9 cellular contexts compared by ENCODE assay signal in the genomic region with DNA sequence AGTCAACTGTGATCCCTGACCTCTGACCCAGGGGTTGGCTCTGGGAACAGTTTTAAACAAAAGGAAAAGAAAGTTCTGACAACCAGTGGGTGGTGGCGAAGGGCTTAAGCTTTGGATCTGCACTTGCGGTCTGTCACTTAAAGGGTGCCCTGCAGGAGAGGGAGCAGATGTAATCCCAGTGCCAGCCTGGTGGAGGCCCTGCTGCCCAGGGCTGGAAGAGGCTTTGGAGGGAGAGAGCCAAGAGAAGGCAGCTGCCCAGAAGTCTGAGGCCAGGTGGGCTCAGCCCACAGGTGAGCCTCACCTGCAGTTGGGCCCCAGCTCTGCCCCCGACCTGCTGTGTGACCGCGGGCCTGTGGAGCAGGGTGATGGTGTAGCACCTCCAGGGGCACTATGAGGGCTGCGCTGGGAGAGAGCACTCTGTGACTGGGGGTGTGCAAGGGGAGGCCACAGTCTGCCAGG. TPM values are rescaled to one million over a fixed set of nuclear protein-coding genes. Genes with fewer than 3 reads are reported as not detected.
DNase-seq lines count a peak whose midpoint lies in the region; ATAC-seq and TF ChIP-seq lines count a peak whose summit lies in the region.
"Had no signal": no experiment of that assay in that cellular context is flagged by ENCODE, and none has a peak within 500 bp of the region (broad histone marks: within the 10 kb centered on the region; RNA-seq: fewer than 3 reads in every experiment).

No MANE protein-coding gene starts in this region.

- TF ChIP-seq POLR2A in upper lobe of left lung (IDR thresholded peaks at IDR 0.05) = no peak

- H3K36me3 Mint-ChIP-seq in stimulated activated naive CD8-positive, alpha-beta T cell treated with anti-CD3 and anti-CD28 coated beads, Interleukin-15, Interleukin-2, amounts not matched to agents 100 ng/mL and 50 ng/mL, for 24 hours (ENCODE audit: low read depth) = peaks cover 36% of the 10 kb centered on the region
- H3K36me3 Mint-ChIP-seq in activated T-helper 17 cell treated with anti-CD3 and anti-CD28 coated beads, Interleukin-2, amount 50 U/mL, for 72 hours (ENCODE audit: low read depth) = peaks cover 52% of the 10 kb centered on the region

- no peak for ATAC-seq in stimulated activated naive CD8-positive, alpha-beta T cell treated with anti-CD3 and anti-CD28 coated beads, Interleukin-15, Interleukin-2, amounts not matched to agents 100 U/mL and 50 U/mL, for 24 hours
- no peak for ATAC-seq in activated T-helper 17 cell treated with anti-CD3 and anti-CD28 coated beads, Interleukin-2, amount 50 U/mL, for 72 hours (replicated peaks)
- ATAC-seq in upper lobe of left lung (ENCODE audit: low FRiP score in 2 of 2) (no peak), HG03520 (IDR thresholded peaks at IDR 0.05; ENCODE audit: unreplicated experiment) (no peak)

- H3K4me1 Mint-ChIP-seq in stimulated activated naive CD8-positive, alpha-beta T cell treated with anti-CD3 and anti-CD28 coated beads, Interleukin-15, Interleukin-2, amounts not matched to agents 100 ng/mL and 50 ng/mL, for 24 hours (ENCODE audit: low read depth) = peaks cover 77% of the 10 kb centered on the region
- peaks cover 37% of the 10 kb centered on the region for H3K4me1 Mint-ChIP-seq in activated T-helper 17 cell treated with anti-CD3 and anti-CD28 coated beads, Interleukin-2, amount 50 U/mL, for 72 hours

- peaks cover 49 to 64% (median 53%) of the 10 kb centered on the region in 4 donors for H3K4me1 ChIP-seq in upper lobe of left lung

- H3K9me3 Mint-ChIP-seq in stimulated activated naive CD8-positive, alpha-beta T cell treated with anti-CD3 and anti-CD28 coated beads, Interleukin-15, Interleukin-2, amounts not matched to agents 100 ng/mL and 50 ng/mL, for 24 hours = no peaks in the 10 kb centered on the region
- H3K9me3 Mint-ChIP-seq in activated T-helper 17 cell treated with anti-CD3 and anti-CD28 coated beads, Interleukin-2, amount 50 U/mL, for 72 hours = no peaks in the 10 kb centered on the region

- no peak overlapping the region for H3K4me3 ChIP-seq in upper lobe of left lung

- TF ChIP-seq EP300 in upper lobe of left lung (IDR thresholded peaks at IDR 0.05) = no peak

- peak overlapping the region in 3 of 4 donors; percentile 32 to 49 (median 46) for H3K27ac ChIP-seq in upper lobe of left lung

- no peaks in the 10 kb centered on the region for H3K27me3 Mint-ChIP-seq in stimulated activated naive CD8-positive, alpha-beta T cell treated with anti-CD3 and anti-CD28 coated beads, Interleukin-15, Interleukin-2, amounts not matched to agents 100 ng/mL and 50 ng/mL, for 24 hours
- no peaks in the 10 kb centered on the region for H3K27me3 Mint-ChIP-seq in activated T-helper 17 cell treated with anti-CD3 and anti-CD28 coated beads, Interleukin-2, amount 50 U/mL, for 72 hours

- peaks cover 0 to 24% (median 11%) of the 10 kb centered on the region in 4 donors for H3K36me3 ChIP-seq in upper lobe of left lung

- no peaks in the 10 kb centered on the region for H3K27me3 ChIP-seq in upper lobe of left lung

- no peaks in the 10 kb centered on the region for H3K9me3 ChIP-seq in upper lobe of left lung

- 89 to 98% methylated on average over 5 to 6 of the region's 6 CpGs for WGBS in upper lobe of left lung, 2 donors

- DNase-seq in stimulated activated naive CD8-positive, alpha-beta T cell treated with anti-CD3 and anti-CD28 coated beads, Interleukin-15, Interleukin-2, amounts not matched to agents 100 U/mL and 50 U/mL, for 24 hours = no peak
- DNase-seq in islet precursor cell (peak; percentile 71), upper lobe of left lung (no peak), SIG-M5 (lab: John Stamatoyannopoulos, UW) (no peak), cerebellum (ENCODE audit: low spot score) (no peak)
- DNase-seq: NCI-H1092 treated with DMSO at 0.1 percent for 48 hours had no signal

- TF ChIP-seq CTCF in upper lobe of left lung (IDR thresholded peaks at IDR 0.05) = no peak

- H3K27ac Mint-ChIP-seq in stimulated activated naive CD8-positive, alpha-beta T cell treated with anti-CD3 and anti-CD28 coated beads, Interleukin-15, Interleukin-2, amounts not matched to agents 100 ng/mL and 50 ng/mL, for 24 hours = peak overlapping the region; percentile 64
- H3K27ac Mint-ChIP-seq in activated T-helper 17 cell treated with anti-CD3 and anti-CD28 coated beads, Interleukin-2, amount 50 U/mL, for 72 hours = peak overlapping the region; percentile 67

- no peak overlapping the region for H3K4me3 Mint-ChIP-seq in stimulated activated naive CD8-positive, alpha-beta T cell treated with anti-CD3 and anti-CD28 coated beads, Interleukin-15, Interleukin-2, amounts not matched to agents 100 ng/mL and 50 ng/mL, for 24 hours
- peak overlapping the region; percentile 71 for H3K4me3 Mint-ChIP-seq in activated T-helper 17 cell treated with anti-CD3 and anti-CD28 coated beads, Interleukin-2, amount 50 U/mL, for 72 hours

RNA-seq across cellular contexts. Expression of gene SH2B3, which starts 19.1 kb away (rescaled TPM):
- 10 to 100 TPM in 1 of 2 donors, 1 to 10 TPM in 1; 8.5 to 12.1 TPM for total RNA-seq in activated T-helper 17 cell treated with anti-CD3 and anti-CD28 coated beads, Interleukin-2, amount 50 U/mL, for 72 hours
- 100 to 1,000 TPM in 1 of 6 donors, 10 to 100 TPM in 5; 24.8 to 128 (median 52.5) TPM for total RNA-seq in upper lobe of left lung
- 3.9 TPM for total RNA-seq in cerebellum

RNA-seq across cellular contexts. Expression of gene PHETA1, which starts 55.9 kb away (rescaled TPM):
- 1 to 10 TPM; 1.1 to 1.2 TPM for total RNA-seq in activated T-helper 17 cell treated with anti-CD3 and anti-CD28 coated beads, Interleukin-2, amount 50 U/mL, for 72 hours
- 10 to 100 TPM in 5 of 6 donors, 1 to 10 TPM in 1; 9.1 to 24.6 (median 21.2) TPM for total RNA-seq in upper lobe of left lung
- total RNA-seq in cerebellum = 4.4 TPM
